18 cellular contexts compared by ENCODE assay signal in genomic region chr19:6312018-6312417, GRCh38. TPM values are rescaled to one million over a fixed set of nuclear protein-coding genes. Genes with fewer than 3 reads are reported as not detected.
DNase-seq lines count a peak whose midpoint lies in the region; ATAC-seq, FAIRE-seq and TF ChIP-seq lines count a peak whose summit lies in the region.
"Had no signal": no experiment of that assay in that cellular context is flagged by ENCODE, and none has a peak within 500 bp of the region (broad histone marks: within the 10 kb centered on the region; RNA-seq: fewer than 3 reads in every experiment).

No MANE protein-coding gene starts in this region.

- peaks cover 5% of the 10 kb centered on the region for H3K27me3 ChIP-seq in PC-3 (ENCODE audit: low read length)
- H3K27me3 ChIP-seq in H1 (replicated peaks in 1 of 4; ENCODE audit: control insufficient read depth in 3 of 4, extremely low read depth in 1 of 4, insufficient read depth in 3 of 4, low read length in 3 of 4): no peaks in the 10 kb centered on the region
- H3K27me3 ChIP-seq in suprapubic skin: peaks cover 9% of the 10 kb centered on the region
- no peaks in the 10 kb centered on the region for H3K27me3 ChIP-seq in vagina
- H3K27me3 ChIP-seq: body of pancreas, SJSA1 had no signal

- no peaks in the 10 kb centered on the region for H3K9me2 ChIP-seq in PC-3 (replicated peaks; ENCODE audit: low read length)

- no peak overlapping the region for H3K14ac ChIP-seq in H1 (ENCODE audit: insufficient read length)

- TF ChIP-seq RAD21 in A549 (conservative IDR thresholded peaks at IDR 0.05 in 1 of 2, IDR thresholded peaks at IDR 0.05 in 1 of 2): peak in 1 of 2 experiments; percentile 21; a peak in 1 of 5 replicates
- peak; percentile 38 to 53 for TF ChIP-seq RAD21 in H1 (IDR thresholded peaks at IDR 0.05 in 1 of 2, conservative IDR thresholded peaks at IDR 0.05 in 1 of 2; ENCODE audit: low read depth in 2 of 2, low read length in 2 of 2)

- no peaks in the 10 kb centered on the region for H3K23me2 ChIP-seq in H1 (ENCODE audit: low read depth, low read length)

- no peak overlapping the region for H3K4me2 ChIP-seq in A549
- no peak overlapping the region for H3K4me2 ChIP-seq in PC-3 (ENCODE audit: low read length)
- no peak overlapping the region for H3K4me2 ChIP-seq in H1 (ENCODE audit: insufficient read depth in 1 of 2, low read depth in 2 of 2, low read length in 2 of 2)
- H3K4me2 ChIP-seq: PC-9 had no signal

- no peak overlapping the region for H2BK15ac ChIP-seq in H1 (ENCODE audit: low read length)

- H2BK5ac ChIP-seq in H1 (ENCODE audit: low read depth, low read length): no peak overlapping the region

- H3K4me3 ChIP-seq in A549 (no peak overlapping the region), PC-3 (ENCODE audit: low read length) (no peak overlapping the region), H1 (ENCODE audit: extremely low read depth in 1 of 4, insufficient read depth in 2 of 4, low read depth in 3 of 4, low read length in 4 of 4) (no peak overlapping the region), suprapubic skin (no peak overlapping the region), vagina (no peak overlapping the region)
- H3K4me3 ChIP-seq: body of pancreas, PC-9, SJSA1 had no signal

- H4K8ac ChIP-seq in H1 (ENCODE audit: extremely low read depth, insufficient read depth, low read length): no peak overlapping the region

- no peak overlapping the region for H2BK12ac ChIP-seq in H1 (ENCODE audit: low read depth, low read length)

- no peak overlapping the region for H3K27ac ChIP-seq in A549
- H3K27ac ChIP-seq in PC-3 (ENCODE audit: low read length): no peak overlapping the region
- H3K27ac ChIP-seq in H1 (ENCODE audit: low read depth, low read length): no peak overlapping the region
- no peak overlapping the region for H3K27ac ChIP-seq in suprapubic skin
- no peak overlapping the region for H3K27ac ChIP-seq in vagina
- H3K27ac ChIP-seq: body of pancreas, parathyroid adenoma, PC-9, SJSA1, VCaP had no signal

- no peak overlapping the region for H2BK120ac ChIP-seq in H1 (replicated peaks; ENCODE audit: low read depth, low read length)

- no peak overlapping the region for H2AFZ ChIP-seq in PC-3 (ENCODE audit: low read length)
- no peak overlapping the region for H2AFZ ChIP-seq in H1 (ENCODE audit: low read length)
- H2AFZ ChIP-seq: parathyroid adenoma, PC-9 had no signal

- no peak overlapping the region for H3K9ac ChIP-seq in PC-3 (ENCODE audit: low read length)
- H3K9ac ChIP-seq in H1 (replicated peaks in 1 of 4; ENCODE audit: extremely low read depth in 1 of 4, low read depth in 3 of 4, low read length in 3 of 4): no peak overlapping the region
- H3K9ac ChIP-seq: parathyroid adenoma had no signal

- H2BK20ac ChIP-seq in H1 (ENCODE audit: low read length): no peak overlapping the region

- TF ChIP-seq EP300 in A549 (IDR thresholded peaks at IDR 0.05) (no peak), H1 (IDR thresholded peaks at IDR 0.05; ENCODE audit: borderline replicate concordance in 1 of 2, low read depth in 2 of 2, low read length in 2 of 2) (no peak), suprapubic skin (IDR thresholded peaks at IDR 0.05) (no peak)

- no peak overlapping the region for H3K56ac ChIP-seq in H1 (replicated peaks; ENCODE audit: insufficient read length, low read depth, low read length)

- in situ Hi-C loops in G401 (cut with HindIII; ENCODE audit: low sequenced_read_pairs): no loop called here

- intact Hi-C loops in PC-3 (cut with micrococcal nuclease) (no loop called here), vagina (cut with DNase I) (no loop called here)

- DNase-seq in A549 (ENCODE audit: low read depth in 1 of 2, low spot score in 1 of 2): no peak
- DNase-seq in G401 (ENCODE audit: low spot score): peak; percentile 1
- peak; percentile 13 for DNase-seq in PC-3
- no peak for DNase-seq in H1 (ENCODE audit: low read depth in 1 of 2, low spot score in 2 of 2)
- no peak for DNase-seq in suprapubic skin (ENCODE audit: low spot score in 2 of 2)
- no peak for DNase-seq in hepatic stellate cell (ENCODE audit: low spot score)
- DNase-seq in vagina (ENCODE audit: extremely low spot score in 2 of 2): no peak
- DNase-seq: activated CD4-positive, alpha-beta memory T cell treated with anti-CD3 and anti-CD28 coated beads for 36 hours; activated effector memory CD4-positive, alpha-beta T cell treated with anti-CD3 and anti-CD28 coated beads, Interleukin-2, amount 50 U/mL, for 16 hours; body of pancreas; CD4-positive, CD25-positive, alpha-beta regulatory T cell; NCI-H2081; PC-9 had no signal

- FAIRE-seq in A549 (lab: Jason Lieb, UNC) (no peak), H1 (lab: Jason Lieb, UNC) (no peak)

- TF ChIP-seq CTCF in A549 (IDR thresholded peaks at IDR 0.05) (no peak), PC-3 (conservative IDR thresholded peaks at IDR 0.05; ENCODE audit: low read depth, low read length) (peak; percentile 36; the same call in 1 of the 2 replicates), H1 (IDR thresholded peaks at IDR 0.05; ENCODE audit: control extremely low read depth in 1 of 3, insufficient read depth in 1 of 3, low read depth in 1 of 3, low read length in 3 of 3) (peak in 2 of 3 experiments; percentile 24 to 28; a peak in 2 of 4 replicates), suprapubic skin (IDR thresholded peaks at IDR 0.05) (no peak), vagina (IDR thresholded peaks at IDR 0.05) (no peak)

- H3K4me1 ChIP-seq in A549: no peaks in the 10 kb centered on the region
- H3K4me1 ChIP-seq in PC-3 (ENCODE audit: insufficient read depth, low read length): no peaks in the 10 kb centered on the region
- no peaks in the 10 kb centered on the region for H3K4me1 ChIP-seq in H1 (replicated peaks in 1 of 4; ENCODE audit: control insufficient read depth in 3 of 4, insufficient read depth in 4 of 4, low read length in 3 of 4)
- no peaks in the 10 kb centered on the region for H3K4me1 ChIP-seq in suprapubic skin
- no peaks in the 10 kb centered on the region for H3K4me1 ChIP-seq in vagina
- H3K4me1 ChIP-seq: body of pancreas, parathyroid adenoma, SJSA1 had no signal

- H3K79me2 ChIP-seq in PC-3 (ENCODE audit: low read length): no peaks in the 10 kb centered on the region
- H3K79me2 ChIP-seq in H1 (ENCODE audit: control insufficient read depth in 1 of 2, insufficient read depth in 2 of 2, low read length in 2 of 2): no peaks in the 10 kb centered on the region
- H3K79me2 ChIP-seq: parathyroid adenoma had no signal

- no peak overlapping the region for H2AK5ac ChIP-seq in H1 (ENCODE audit: low read depth, low read length)

- ATAC-seq in A549: peak; percentile 34 to 44; a peak in 3 of 6 replicates
- ATAC-seq in PC-3: no peak
- ATAC-seq in HG03196 (IDR thresholded peaks at IDR 0.05; ENCODE audit: unreplicated experiment): no peak
- ATAC-seq: body of pancreas had no signal

- POLR2A ChIA-PET in A549 (lab: Yijun Ruan, JAX): no interaction called here
- POLR2A ChIA-PET in PC-3 (lab: Charles Lee; ENCODE audit: unreplicated experiment): no interaction called here
- POLR2A ChIA-PET in H1 (lab: Charles Lee; ENCODE audit: partially characterized antibody): no interaction called here

- TF ChIP-seq POLR2A in A549 (IDR thresholded peaks at IDR 0.05; ENCODE audit: low read length) (no peak), H1 (IDR thresholded peaks at IDR 0.05; ENCODE audit: control extremely low read depth in 1 of 2, low read depth in 2 of 2, low read length in 2 of 2) (no peak), suprapubic skin (IDR thresholded peaks at IDR 0.05) (no peak), vagina (IDR thresholded peaks at IDR 0.05) (no peak)

- H3K9me3 ChIP-seq in A549 (peaks cover 3% of the 10 kb centered on the region; the same call in 1 of the 3 replicates), PC-3 (ENCODE audit: low read length) (no peaks in the 10 kb centered on the region), H1 (ENCODE audit: insufficient read depth in 2 of 2, low read depth in 1 of 2, low read length in 1 of 2) (peaks cover 31 to 60% of the 10 kb centered on the region in 2 experiments), suprapubic skin (no peaks in the 10 kb centered on the region), vagina (no peaks in the 10 kb centered on the region)
- H3K9me3 ChIP-seq: body of pancreas, SJSA1 had no signal

- H3K23ac ChIP-seq in H1 (ENCODE audit: insufficient read length): no peak overlapping the region

- 25% methylated on average over 9 of the region's 9 CpGs for WGBS in A549 (ENCODE audit: missing lambda C conversion rate)
- WGBS in H1 (ENCODE audit: extremely low coverage in 1 of 2, insufficient coverage in 1 of 2, insufficient read length in 1 of 2, insufficient replicate concordance in 2 of 2, low coverage in 1 of 2, low lambda C conversion rate in 2 of 2, missing lambda C conversion rate in 1 of 2), 2 experiments: 87% methylated on average over 9 of the region's 9 CpGs; no CpG with 5 or more reads in 1 of the 2 experiments
- WGBS in suprapubic skin: 81% methylated on average over 8 of the region's 9 CpGs

- H3K36me3 ChIP-seq in PC-3 (ENCODE audit: low read depth, low read length) (no peaks in the 10 kb centered on the region), H1 (ENCODE audit: control insufficient read depth in 2 of 4, insufficient read depth in 4 of 4, low read length in 3 of 4) (no peaks in the 10 kb centered on the region), suprapubic skin (no peaks in the 10 kb centered on the region), vagina (no peaks in the 10 kb centered on the region)
- H3K36me3 ChIP-seq: SJSA1 had no signal

- H4K5ac ChIP-seq in H1 (ENCODE audit: insufficient read length, low read depth, low read length): no peak overlapping the region

- H4K20me1 ChIP-seq in PC-3 (ENCODE audit: low read length): no peaks in the 10 kb centered on the region
- H4K20me1 ChIP-seq in H1 (replicated peaks in 1 of 2; ENCODE audit: control insufficient read depth in 1 of 2, insufficient read depth in 2 of 2, low read length in 2 of 2): no peaks in the 10 kb centered on the region

- CTCF ChIA-PET in A549 (lab: Yijun Ruan, JAX): interaction anchor here (1.0 to 2.4 kb wide), 2 partner anchors 11 to 14 kb away, joined by 3 to 8 read pairs; no protein-coding TSS in a partner anchor
- CTCF ChIA-PET in PC-3 (lab: Charles Lee): no interaction called here
- CTCF ChIA-PET in H1 (lab: Charles Lee; ENCODE audit: partially characterized antibody): no interaction called here

- H3K4ac ChIP-seq in H1 (replicated peaks; ENCODE audit: insufficient read length, low read depth, low read length): no peak overlapping the region

- H3F3A ChIP-seq in PC-3 (ENCODE audit: low read length, unreplicated experiment): no peaks in the 10 kb centered on the region

- no peak overlapping the region for H3K18ac ChIP-seq in H1 (ENCODE audit: extremely low read depth, low read length)

- no peaks in the 10 kb centered on the region for H3K79me1 ChIP-seq in H1 (ENCODE audit: low read depth, low read length)

- no peak overlapping the region for H4K91ac ChIP-seq in H1 (replicated peaks; ENCODE audit: insufficient read length, low read length)

- BruUV-seq in PC-3 (replicated peaks; lab: Mats Ljungman, UMichigan): no TSS peak

RNA-seq across cellular contexts. Expression of gene ACER1, which starts 21.4 kb away (rescaled TPM):
- polyA plus RNA-seq in A549 (2011; rRNA removed): not detected in 2 replicates
- polyA plus RNA-seq in A549 (2012; cell fraction: cytosol; rRNA removed): not detected in 2 replicates
- 0.02 TPM in 1 of 2 replicates, not detected in the other for polyA plus RNA-seq in A549 (2012; cell fraction: nucleus; rRNA removed)
- polyA plus RNA-seq in A549 (2017; fragmentation: RNase III; extraction: RNeasy Plus Mini Kit Qiagen cat#74134 plus additional on column Dnase treatment): not detected in 3 replicates
- polyA minus RNA-seq in A549 (2011; rRNA and poly(A)+ RNA removed): not detected in 2 replicates
- total RNA-seq in G401 (2014; rRNA removed; shearing (Covaris generic)): not detected in 2 replicates
- total RNA-seq in PC-3 (2014; rRNA removed): not detected in 2 replicates
- not detected in 2 replicates for total RNA-seq in H1 (2021; fragmentation: NEBNext Ultra II Directional; extraction: Animal tissue kit (Norgen Biotek cat#: 25700))
- 0.05 TPM in 1 of 2 replicates, not detected in the other for polyA plus RNA-seq in H1 (2011; rRNA removed)
- polyA plus RNA-seq in H1 (2011; cell fraction: cytosol; rRNA removed): not detected
- polyA plus RNA-seq in H1 (2011; cell fraction: nucleus; rRNA removed): not detected
- polyA plus RNA-seq in H1 (2012, experiment 1 of 2): not detected in 4 replicates
- polyA plus RNA-seq in H1 (2012, experiment 2 of 2): not detected
- not detected for polyA plus RNA-seq in H1 (2013, experiment 1 of 2)
- polyA plus RNA-seq in H1 (2013, experiment 2 of 2): not detected
- polyA minus RNA-seq in H1 (2011; rRNA and poly(A)+ RNA removed): not detected in 2 replicates
- not detected for polyA minus RNA-seq in H1 (2011; cell fraction: cytosol; rRNA and poly(A)+ RNA removed)
- not detected for polyA minus RNA-seq in H1 (2011; cell fraction: nucleus; rRNA and poly(A)+ RNA removed)
- total RNA-seq in suprapubic skin: 10 to 100 TPM; 22.2 to 81.4 (median 51.8) TPM
- total RNA-seq in vagina: not detected
- total RNA-seq: body of pancreas, PC-9, SJSA1, urinary bladder had no signal

RNA-seq across cellular contexts. Expression of gene MLLT1, which starts 32.2 kb away (rescaled TPM):
- polyA plus RNA-seq in A549 (2011; rRNA removed) (6.3 and 7.4 TPM in 2 replicates), A549 (2017; fragmentation: RNase III; extraction: RNeasy Plus Mini Kit Qiagen cat#74134 plus additional on column Dnase treatment) (14.6 to 18.6 TPM (median 17.5 TPM) in 3 replicates), H1 (2011; rRNA removed) (18.8 and 27.7 TPM in 2 replicates)
- polyA plus RNA-seq in A549 (2012; cell fraction: cytosol; rRNA removed): 15.1 and 23.1 TPM in 2 replicates
- 24.3 and 35.6 TPM in 2 replicates for polyA plus RNA-seq in A549 (2012; cell fraction: nucleus; rRNA removed)
- polyA minus RNA-seq in A549 (2011; rRNA and poly(A)+ RNA removed): 6.6 and 8.6 TPM in 2 replicates
- total RNA-seq in G401 (2014; rRNA removed; shearing (Covaris generic)): 5.6 and 7.5 TPM in 2 replicates
- total RNA-seq in PC-3 (2014; rRNA removed) (29.0 and 36.5 TPM in 2 replicates), suprapubic skin (10 to 100 TPM; 16.0 to 29.0 (median 22.7) TPM), vagina (25.5 TPM)
- 42.4 and 45.1 TPM in 2 replicates for total RNA-seq in H1 (2021; fragmentation: NEBNext Ultra II Directional; extraction: Animal tissue kit (Norgen Biotek cat#: 25700))
- 19.7 TPM for polyA plus RNA-seq in H1 (2011; cell fraction: cytosol; rRNA removed)
- polyA plus RNA-seq in H1 (2011; cell fraction: nucleus; rRNA removed): 74.8 TPM
- 24.7 to 35.8 TPM (median 32.5 TPM) in 4 replicates for polyA plus RNA-seq in H1 (2012, experiment 1 of 2)
- 17.2 TPM for polyA plus RNA-seq in H1 (2012, experiment 2 of 2)
- polyA plus RNA-seq in H1 (2013, experiment 1 of 2): 22.0 TPM
- polyA plus RNA-seq in H1 (2013, experiment 2 of 2): 21.5 TPM
- polyA minus RNA-seq in H1 (2011; rRNA and poly(A)+ RNA removed): 7.1 and 12.4 TPM in 2 replicates
- 42.9 TPM for polyA minus RNA-seq in H1 (2011; cell fraction: cytosol; rRNA and poly(A)+ RNA removed)
- 13.2 TPM for polyA minus RNA-seq in H1 (2011; cell fraction: nucleus; rRNA and poly(A)+ RNA removed)

RNA-seq across cellular contexts. Expression of gene CLPP, which starts 49.3 kb away (rescaled TPM):
- polyA plus RNA-seq in A549 (2011; rRNA removed) (28.2 and 35.2 TPM in 2 replicates), A549 (2017; fragmentation: RNase III; extraction: RNeasy Plus Mini Kit Qiagen cat#74134 plus additional on column Dnase treatment) (45.2 to 51.8 TPM (median 49.9 TPM) in 3 replicates), H1 (2011; rRNA removed) (280 and 387 TPM in 2 replicates)
- polyA plus RNA-seq in A549 (2012; cell fraction: cytosol; rRNA removed): 162 and 186 TPM in 2 replicates
- 125 and 187 TPM in 2 replicates for polyA plus RNA-seq in A549 (2012; cell fraction: nucleus; rRNA removed)
- 34.3 and 36.2 TPM in 2 replicates for polyA minus RNA-seq in A549 (2011; rRNA and poly(A)+ RNA removed)
- 145 and 195 TPM in 2 replicates for total RNA-seq in G401 (2014; rRNA removed; shearing (Covaris generic))
- total RNA-seq in PC-3 (2014; rRNA removed) (215 and 259 TPM in 2 replicates), suprapubic skin (10 to 100 TPM; 48.7 to 75.0 (median 72.0) TPM), vagina (85.9 TPM)
- 86.3 and 88.7 TPM in 2 replicates for total RNA-seq in H1 (2021; fragmentation: NEBNext Ultra II Directional; extraction: Animal tissue kit (Norgen Biotek cat#: 25700))
- polyA plus RNA-seq in H1 (2011; cell fraction: cytosol; rRNA removed): 164 TPM
- polyA plus RNA-seq in H1 (2011; cell fraction: nucleus; rRNA removed): 121 TPM
- polyA plus RNA-seq in H1 (2012, experiment 1 of 2): 66.2 to 76.4 TPM (median 68.1 TPM) in 4 replicates
- 93.6 TPM for polyA plus RNA-seq in H1 (2012, experiment 2 of 2)
- polyA plus RNA-seq in H1 (2013, experiment 1 of 2): 135 TPM
- polyA plus RNA-seq in H1 (2013, experiment 2 of 2): 140 TPM
- polyA minus RNA-seq in H1 (2011; rRNA and poly(A)+ RNA removed): 21.4 and 24.7 TPM in 2 replicates
- polyA minus RNA-seq in H1 (2011; cell fraction: cytosol; rRNA and poly(A)+ RNA removed): 34.5 TPM
- polyA minus RNA-seq in H1 (2011; cell fraction: nucleus; rRNA and poly(A)+ RNA removed): 27.3 TPM

Comparison
In these comparisons a context has a peak if more than half of its experiments do, and no peak if none do; other contexts are left out.
1. ATAC-seq: peak in A549 (2 of 2); none in PC-3 (single experiment) and HG03196 (single experiment).
2. DNase-seq: peak in G401 (single experiment) and PC-3 (single experiment); none in A549 (0 of 2), H1 (0 of 2), suprapubic skin (0 of 2), hepatic stellate cell (single experiment) and vagina (0 of 2).
3. CTCF ChIP-seq: peak in PC-3 (single experiment) and H1 (2 of 3); none in A549 (single experiment), suprapubic skin (0 of 2) and vagina (0 of 3).
4. RNA of gene ACER1, which starts 21.4 kb away (total RNA-seq): 22.2 to 81.4 TPM in suprapubic skin; not detected in PC-3, not detected in G401, not detected in H1 and not detected in vagina (single experiment); every median in the first group is over 10 times any median in the second.
5. Of the 18 proteins assayed by ChIP-seq in both H1 and A549: peak only in H1: CTCF; only in A549: none; in both: none; in neither: 16; mixed calls (peak in some experiments, not most) for 1.